ENCODE assay signal across 1 cellular context in the genomic region with DNA sequence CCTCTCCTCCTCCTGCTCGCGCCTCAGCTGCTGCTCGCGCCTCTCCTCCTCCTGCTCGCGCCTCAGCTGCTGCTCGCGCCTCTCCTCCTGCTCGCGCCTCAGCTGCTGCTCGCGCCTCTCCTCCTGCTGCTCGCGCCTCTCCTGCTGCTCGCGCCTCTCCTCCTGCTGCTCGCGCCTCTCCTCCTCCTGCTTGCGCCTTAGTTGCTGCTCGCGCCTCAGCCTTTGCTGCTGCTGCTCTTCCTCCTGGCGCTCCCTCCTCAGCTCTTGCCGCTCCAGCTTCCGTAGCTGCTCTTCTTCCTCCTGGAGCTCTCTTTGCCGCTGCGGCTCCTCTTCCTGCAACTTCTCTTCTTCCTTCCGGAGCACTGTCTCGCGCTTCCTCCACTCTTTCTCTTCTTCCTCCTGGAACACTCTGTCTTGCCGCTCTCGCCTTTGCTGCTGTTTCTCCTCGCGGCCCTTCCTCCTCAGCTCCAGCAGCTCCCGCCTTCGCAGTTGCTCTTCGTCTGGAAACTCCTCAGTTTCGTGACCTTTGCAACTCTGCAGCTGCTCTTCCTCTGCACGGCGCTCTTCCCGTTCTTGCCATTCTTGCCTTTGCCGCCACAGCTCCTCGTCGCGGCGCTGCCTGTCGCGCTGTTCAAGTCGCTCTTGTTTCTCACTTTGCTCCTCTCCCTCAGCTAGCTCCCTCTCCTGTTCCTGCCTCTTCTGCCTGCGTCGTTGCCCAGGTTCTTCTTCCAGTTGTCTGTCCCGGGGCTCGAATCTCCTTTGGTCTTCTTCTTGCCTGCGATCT.
TF ChIP-seq lines count a peak whose summit lies in the region.

No MANE protein-coding gene starts in this region.

TF ChIP-seq in A549, 52 proteins besides CTCF, POLR2A, EP300 and RAD21 (continued from another document):
- TF ChIP-seq REST (IDR thresholded peaks at IDR 0.05) (no peak), ZSCAN20 (CRISPR knock-in tag; IDR thresholded peaks at IDR 0.05) (no peak), TP53 (CRISPR knock-in tag; IDR thresholded peaks at IDR 0.05) (no peak), BHLHE40 (IDR thresholded peaks at IDR 0.05; ENCODE audit: low read depth, low read length) (no peak), CHD2 (IDR thresholded peaks at IDR 0.05; ENCODE audit: low read length, partially characterized antibody) (no peak)
- TF ChIP-seq, protein P1, sequence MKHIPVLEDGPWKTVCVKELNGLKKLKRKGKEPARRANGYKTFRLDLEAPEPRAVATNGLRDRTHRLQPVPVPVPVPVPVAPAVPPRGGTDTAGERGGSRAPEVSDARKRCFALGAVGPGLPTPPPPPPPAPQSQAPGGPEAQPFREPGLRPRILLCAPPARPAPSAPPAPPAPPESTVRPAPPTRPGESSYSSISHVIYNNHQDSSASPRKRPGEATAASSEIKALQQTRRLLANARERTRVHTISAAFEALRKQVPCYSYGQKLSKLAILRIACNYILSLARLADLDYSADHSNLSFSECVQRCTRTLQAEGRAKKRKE (CRISPR knock-in tag; IDR thresholded peaks at IDR 0.05; ENCODE audit: low read depth), result no peak
